Comparison of ENCODE assay signal across 11 cellular contexts in the genomic region with DNA sequence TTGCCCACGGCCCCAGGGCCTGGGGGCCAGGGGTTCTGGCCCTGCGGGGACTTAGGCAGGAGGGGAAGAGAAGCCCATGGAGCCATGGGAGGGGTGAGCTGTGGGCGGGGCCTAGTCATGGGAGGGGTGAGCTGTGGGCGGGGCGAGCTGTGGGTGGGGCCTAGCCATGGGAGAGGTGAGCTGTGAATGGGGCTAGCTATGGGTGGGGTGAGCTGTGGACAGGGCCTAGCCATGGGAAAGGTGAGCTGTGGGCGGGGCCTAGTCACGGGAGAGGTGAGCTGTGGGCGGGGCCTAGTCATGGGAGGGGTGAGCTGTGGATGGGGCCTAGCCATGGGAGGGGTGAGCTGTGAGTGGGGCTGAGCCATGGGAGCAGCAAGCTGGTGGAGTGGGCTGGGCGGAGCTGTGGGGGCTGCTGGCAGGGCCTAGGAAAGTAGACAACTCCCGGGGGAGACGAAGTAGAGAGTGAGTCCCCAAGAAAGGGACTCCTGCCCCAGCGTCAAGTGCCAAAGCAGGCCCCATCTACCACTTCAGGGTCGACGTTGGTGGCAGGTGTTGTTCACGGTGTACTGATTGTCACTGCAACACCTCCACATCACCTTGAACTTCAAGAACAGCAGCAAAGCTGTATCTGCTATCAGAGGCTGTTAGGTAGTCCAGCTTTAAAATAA. TPM values are rescaled to one million over a fixed set of nuclear protein-coding genes. Genes with fewer than 3 reads are reported as not detected.
DNase-seq lines count a peak whose midpoint lies in the region; ATAC-seq lines count a peak whose summit lies in the region.
"Had no signal": no experiment of that assay in that cellular context is flagged by ENCODE, and none has a peak within 500 bp of the region (broad histone marks: within the 10 kb centered on the region; RNA-seq: fewer than 3 reads in every experiment).

No MANE protein-coding gene starts in this region.

- in situ Hi-C loops in SK-MEL-5 (cut with HindIII; ENCODE audit: low pct_unique_long_range_greater_than_20kb, low sequenced_read_pairs) = no loop called here

- no peak for ATAC-seq in GM21737 (IDR thresholded peaks at IDR 0.05; ENCODE audit: unreplicated experiment)
- ATAC-seq: gastroesophageal sphincter had no signal

- DNase-seq in NCI-H1436 (lab: John Stamatoyannopoulos, UW) = peak; percentile 51
- DNase-seq in NCI-H1436 treated with DMSO at 0.1 percent for 48 hours (lab: John Stamatoyannopoulos, UW) = no peak
- DNase-seq in COLO668 (lab: John Stamatoyannopoulos, UW; ENCODE audit: unreplicated experiment) = peak; percentile 47
- DNase-seq in SK-MEL-5 (ENCODE audit: low read depth, low spot score) = peak; percentile 64
- DNase-seq in iPS-NIHi7 (ENCODE audit: extremely low spot score) = peak; percentile 89
- no peak for DNase-seq in NCI-H524 treated with DMSO at 0.1 percent for 48 hours (lab: John Stamatoyannopoulos, UW)
- no peak for DNase-seq in NCI-H524 (lab: John Stamatoyannopoulos, UW)
- DNase-seq: effector CD4-positive, alpha-beta T cell; KBM-7 had no signal

RNA-seq across cellular contexts. Expression of gene TTYH3, which starts 19.2 kb away (rescaled TPM):
- 156 and 169 TPM in 2 replicates for total RNA-seq in SK-MEL-5 (2014; rRNA removed; shearing (Covaris generic))
- polyA plus RNA-seq in SK-MEL-5 (2015; cell fraction: cytosol; rRNA removed) = 1,380 and 1,624 TPM in 2 replicates
- 735 and 798 TPM in 2 replicates for polyA plus RNA-seq in SK-MEL-5 (2015; cell fraction: nucleus; rRNA removed)

RNA-seq across cellular contexts. Expression of gene IQCE, which starts 53.8 kb away (rescaled TPM):
- 22.3 and 26.2 TPM in 2 replicates for total RNA-seq in SK-MEL-5 (2014; rRNA removed; shearing (Covaris generic))
- polyA plus RNA-seq in SK-MEL-5 (2015; cell fraction: cytosol; rRNA removed) = 24.4 and 34.3 TPM in 2 replicates
- 33.8 and 55.8 TPM in 2 replicates for polyA plus RNA-seq in SK-MEL-5 (2015; cell fraction: nucleus; rRNA removed)

RNA-seq across cellular contexts. Expression of gene BRAT1, which starts 57.3 kb away (rescaled TPM):
- total RNA-seq in SK-MEL-5 (2014; rRNA removed; shearing (Covaris generic)) = 85.7 and 87.1 TPM in 2 replicates
- polyA plus RNA-seq in SK-MEL-5 (2015; cell fraction: cytosol; rRNA removed) = 114 and 125 TPM in 2 replicates
- 380 and 422 TPM in 2 replicates for polyA plus RNA-seq in SK-MEL-5 (2015; cell fraction: nucleus; rRNA removed)

Comparison
In these comparisons a context has a peak if more than half of its experiments do, and no peak if none do; other contexts are left out.
1. DNase-seq: peak in NCI-H1436 (single experiment), COLO668 (single experiment), SK-MEL-5 (single experiment) and iPS-NIHi7 (single experiment); none in NCI-H1436 treated with DMSO at 0.1 percent for 48 hours (single experiment), NCI-H524 treated with DMSO at 0.1 percent for 48 hours (single experiment) and NCI-H524 (0 of 2).